32 cellular contexts compared by ENCODE assay signal in the genomic region with DNA sequence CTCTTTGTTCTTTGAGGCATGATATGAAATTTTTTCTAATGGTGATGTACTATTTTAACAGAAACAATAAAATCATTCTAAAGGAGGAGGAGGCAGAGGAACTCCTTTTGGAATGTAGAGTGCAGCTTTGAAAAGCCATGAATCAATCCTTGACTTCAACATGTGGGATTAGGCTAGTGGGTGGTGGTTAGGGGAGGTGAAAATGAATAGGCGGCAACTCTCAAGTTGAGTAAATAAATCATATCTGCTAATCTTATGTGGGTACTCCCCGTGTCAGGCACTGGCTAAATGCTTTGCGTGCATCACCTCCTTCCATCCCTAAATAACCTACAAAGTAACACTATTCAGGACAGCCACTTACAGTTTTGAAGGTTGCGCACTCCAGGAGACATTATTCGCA. TPM values are rescaled to one million over a fixed set of nuclear protein-coding genes. Genes with fewer than 3 reads are reported as not detected.
"Had no signal": no experiment of that assay in that cellular context is flagged by ENCODE, and none has a peak within 500 bp of the region (broad histone marks: within the 10 kb centered on the region; RNA-seq: fewer than 3 reads in every experiment).

No MANE protein-coding gene starts in this region.

- H3K4me3 Mint-ChIP-seq: naive thymus-derived CD8-positive, alpha-beta T cell; nephron; neural crest cell; stimulated activated naive B cell treated with anti-CD40 and anti-IgM and Interleukin-4, amounts not matched to agents 10 μg/mL and 1 μg/mL and 100 μg/mL, for 72 hours had no signal

- DNase-seq: hippocampal formation; kidney glomerular epithelial cell; left cardiac atrium; lower lobe of right lung; mammary epithelial cell; mesenchymal stem cell; naive thymus-derived CD8-positive, alpha-beta T cell; nucleus accumbens; pancreas; posterior cingulate gyrus; psoas muscle; right lobe of liver; stimulated activated CD4-positive, alpha-beta T cell treated with anti-CD3 and anti-CD28 coated beads, Interleukin-1b, Interleukin-23, amount 100 ng/mL, for 48 hours; stimulated activated CD4-positive, alpha-beta T cell treated with anti-CD3 and anti-CD28 coated beads, Interleukin-2, amount 100 ng/mL, for 48 hours; stimulated activated CD4-positive, alpha-beta T cell treated with anti-CD3 and anti-CD28 coated beads, Interleukin-4, amount 100 ng/mL, for 4 hours; stimulated activated CD8-positive, alpha-beta memory T cell treated with anti-CD3 and anti-CD28 coated beads, Interleukin-4, amount 100 ng/mL, for 48 hours; stimulated activated naive B cell treated with anti-CD40 and anti-IgM and Interleukin-4, amounts not matched to agents 10 μg/mL and 1 μg/mL and 100 μg/mL, for 72 hours; stimulated activated naive CD8-positive, alpha-beta T cell treated with anti-CD3 and anti-CD28 coated beads, Interleukin-15, Interleukin-2, amounts not matched to agents 100 U/mL and 50 U/mL, for 24 hours; stomach; testis; thyroid gland; transverse colon had no signal

- H3K36me3 ChIP-seq: left lung, lower lobe of right lung, pancreas, right atrium auricular region, right lobe of liver, stomach, thyroid gland, transverse colon, upper lobe of left lung, vagina had no signal

- H3K4me1 Mint-ChIP-seq: naive thymus-derived CD8-positive, alpha-beta T cell had no signal

- H3K9me3 Mint-ChIP-seq: nephron; neural crest cell; stimulated activated naive B cell treated with anti-CD40 and anti-IgM and Interleukin-4, amounts not matched to agents 10 μg/mL and 1 μg/mL and 100 μg/mL, for 72 hours had no signal

- H3K36me3 Mint-ChIP-seq: naive thymus-derived CD8-positive, alpha-beta T cell; stimulated activated naive B cell treated with anti-CD40 and anti-IgM and Interleukin-4, amounts not matched to agents 10 μg/mL and 1 μg/mL and 100 μg/mL, for 72 hours had no signal

- H3K4me3 ChIP-seq: left lung, lower lobe of right lung, pancreas, psoas muscle, right atrium auricular region, right lobe of liver, smooth muscle cell, stomach, testis, thyroid gland, transverse colon, upper lobe of left lung, vagina had no signal

- H3K27me3 Mint-ChIP-seq: stimulated activated naive B cell treated with anti-CD40 and anti-IgM and Interleukin-4, amounts not matched to agents 10 μg/mL and 1 μg/mL and 100 μg/mL, for 72 hours had no signal

- ATAC-seq: left cardiac atrium; left lung; lower lobe of right lung; naive thymus-derived CD8-positive, alpha-beta T cell; pancreas; psoas muscle; right lobe of liver; stimulated activated naive B cell treated with anti-CD40 and anti-IgM and Interleukin-4, amounts not matched to agents 10 μg/mL and 1 μg/mL and 100 μg/mL, for 72 hours; stimulated activated naive CD8-positive, alpha-beta T cell treated with anti-CD3 and anti-CD28 coated beads, Interleukin-15, Interleukin-2, amounts not matched to agents 100 U/mL and 50 U/mL, for 24 hours had no signal

- H3K27ac Mint-ChIP-seq: naive thymus-derived CD8-positive, alpha-beta T cell; nephron; stimulated activated naive B cell treated with anti-CD40 and anti-IgM and Interleukin-4, amounts not matched to agents 10 μg/mL and 1 μg/mL and 100 μg/mL, for 72 hours had no signal

- H3K27ac ChIP-seq: left lung, lower lobe of right lung, pancreas, psoas muscle, right atrium auricular region, right lobe of liver, stomach, testis, thyroid gland, transverse colon, upper lobe of left lung, vagina had no signal

- H3K9me3 ChIP-seq: left lung, lower lobe of right lung, pancreas, psoas muscle, right atrium auricular region, right lobe of liver, stomach, testis, thyroid gland, transverse colon, upper lobe of left lung, vagina had no signal

- H3K4me1 ChIP-seq: left lung, lower lobe of right lung, pancreas, psoas muscle, right atrium auricular region, right lobe of liver, stomach, testis, thyroid gland, transverse colon, upper lobe of left lung, vagina had no signal

RNA-seq across cellular contexts. Expression of a gene that starts 35.1 kb away (rescaled TPM):
- total RNA-seq: liver; mammary epithelial cell; mucosa of gallbladder; naive thymus-derived CD8-positive, alpha-beta T cell; neural crest cell; osteoblast; psoas muscle; right lobe of liver; smooth muscle cell; stomach; transverse colon; vagina had no signal
